In genomic region chr11:110435780-110436717, GRCh38 we compare ENCODE assay signal across 8 cellular contexts. TPM values are rescaled to one million over a fixed set of nuclear protein-coding genes. Genes with fewer than 3 reads are reported as not detected.
DNase-seq lines count a peak whose midpoint lies in the region; ATAC-seq, FAIRE-seq and TF ChIP-seq lines count a peak whose summit lies in the region.

No MANE protein-coding gene starts in this region.

- H3K36me3 ChIP-seq in SJCRH30, result peaks cover 5% of the 10 kb centered on the region; the same call in 1 of the 2 replicates

- intact Hi-C loops in left colon (cut with DNase I, micrococcal nuclease), result loop anchor here in 1 of 2 donors (10.0 kb wide), 1 partner anchor 61 kb away; no protein-coding TSS in a partner anchor

- H3K27ac ChIP-seq in SJCRH30, result no peak overlapping the region

- ATAC-seq in GM18511 (IDR thresholded peaks at IDR 0.05; ENCODE audit: unreplicated experiment) (peak; percentile 67), HG02588 (IDR thresholded peaks at IDR 0.05; ENCODE audit: unreplicated experiment) (peak; percentile 43), left colon (no peak)

- TF ChIP-seq CTCF in GM13977 (IDR thresholded peaks at IDR 0.05; ENCODE audit: extremely low read depth, insufficient read depth, missing control alignments), result no peak

- peak; percentile 58 for FAIRE-seq in RCC 7860 (lab: Jason Lieb, UNC)

- no peaks in the 10 kb centered on the region for H3K9me3 ChIP-seq in SJCRH30 (replicated peaks)

- H3K4me1 ChIP-seq in SJCRH30, result peaks cover 6% of the 10 kb centered on the region; the same call in 1 of the 2 replicates

- DNase-seq in RCC 7860 (ENCODE audit: low spot score) (no peak), kidney tubule cell (ENCODE audit: low spot score) (peak; percentile 48), NCI-H2227 (lab: John Stamatoyannopoulos, UW; ENCODE audit: unreplicated experiment) (no peak), SJCRH30 (no peak), left colon (no peak), GM13977 (ENCODE audit: low spot score) (no peak)

- H3K4me3 ChIP-seq in SJCRH30, result no peak overlapping the region

- in situ Hi-C loops in GM13977 (cut with MboI; ENCODE audit: low pct_unique_long_range_greater_than_20kb, low sequenced_read_pairs, unreplicated experiment), result loop anchor here (10.0 to 25.0 kb wide), 2 partner anchors 231 to 1001 kb away; no protein-coding TSS in a partner anchor

- H3K27me3 ChIP-seq in SJCRH30, result no peaks in the 10 kb centered on the region

RNA-seq across cellular contexts. Expression of gene FDX1, which starts 6.3 kb away (rescaled TPM):
- total RNA-seq in SJCRH30 (2014; rRNA removed; shearing (Covaris generic)), result 7.1 and 8.3 TPM in 2 replicates
- total RNA-seq in left colon, result 10 to 100 TPM; 22.6 to 24.0 TPM
